ENCODE assay signal across 8 cellular contexts in the genomic region with DNA sequence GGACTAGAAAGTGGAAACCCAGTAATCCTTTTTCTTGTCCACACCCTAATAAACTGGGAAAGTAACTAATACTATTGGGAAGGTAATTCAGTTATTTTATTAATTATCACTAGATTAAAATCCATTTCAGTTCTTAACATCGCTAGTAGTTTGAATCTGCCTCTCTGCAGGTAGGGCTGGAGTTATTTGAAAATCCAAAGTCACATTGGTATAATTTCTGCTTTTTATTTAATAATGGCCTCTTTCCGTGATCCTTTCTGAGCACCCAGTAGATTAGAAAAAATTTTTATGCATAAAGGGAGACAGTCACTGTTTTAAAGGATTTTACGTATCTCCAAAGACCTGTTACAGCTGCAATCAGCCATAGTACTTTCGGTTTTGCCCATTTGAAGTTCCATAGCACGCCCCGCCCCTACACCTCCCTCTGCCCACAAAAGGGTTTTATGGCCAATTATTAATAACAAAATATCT. TPM values are rescaled to one million over a fixed set of nuclear protein-coding genes. Genes with fewer than 3 reads are reported as not detected.
DNase-seq lines count a peak whose midpoint lies in the region; ATAC-seq, FAIRE-seq and TF ChIP-seq lines count a peak whose summit lies in the region.

No MANE protein-coding gene starts in this region.

- peak; percentile 56 for ATAC-seq in GM21825 (IDR thresholded peaks at IDR 0.05; ENCODE audit: unreplicated experiment)
- ATAC-seq in T-cell (replicated peaks in 1 of 4): peak; percentile 41 to 60 (median 46)
- peak; percentile 68 for ATAC-seq in body of pancreas

- H3K9me3 ChIP-seq in body of pancreas (no peaks in the 10 kb centered on the region), iPS-18c (ENCODE audit: control insufficient read depth, insufficient read depth, low read length) (no peaks in the 10 kb centered on the region), small intestine (ENCODE audit: control insufficient read depth, low read depth) (no peaks in the 10 kb centered on the region)

- H3K4me3 Mint-ChIP-seq in T-cell: peak overlapping the region; percentile 87 to 98 (median 98)

- H3K27ac ChIP-seq in body of pancreas: peak overlapping the region; percentile 75 to 92 (median 81)
- H3K27ac ChIP-seq in small intestine (ENCODE audit: low read depth in 1 of 2, low read length in 1 of 2): peak overlapping the region; percentile 83 to 99

- TF ChIP-seq CTCF in GM10266 (IDR thresholded peaks at IDR 0.05; ENCODE audit: control insufficient read depth, insufficient read depth, low read depth, missing control alignments): no peak
- TF ChIP-seq CTCF in body of pancreas (IDR thresholded peaks at IDR 0.05): no peak

- H3K4me1 ChIP-seq in body of pancreas: peaks cover 24% of the 10 kb centered on the region
- H3K4me1 ChIP-seq in small intestine (ENCODE audit: control insufficient read depth in 2 of 2, insufficient read depth in 1 of 2, low read depth in 1 of 2, low read length in 1 of 2): no peaks in the 10 kb centered on the region

- H3K27ac Mint-ChIP-seq in T-cell: peak overlapping the region; percentile 98

- CTCF ChIA-PET in T-cell (lab: Charles Lee): interaction anchor here in 1 of 2 donors (1.0 to 1.3 kb wide), 2 partner anchors 45 to 392 kb away, joined by 3 to 4 read pairs; a partner anchor contains a TSS

- H3K9me3 Mint-ChIP-seq in T-cell: no peaks in the 10 kb centered on the region

- POLR2A ChIA-PET in T-cell (lab: Charles Lee): interaction anchor here (0.5 to 1.5 kb wide), 11 partner anchors 10 to 205 kb away, joined by 3 to 8 read pairs (median 3); a partner anchor contains a TSS

- no peak for TF ChIP-seq POLR2A in body of pancreas (IDR thresholded peaks at IDR 0.05)

- FAIRE-seq in small intestine (lab: Jason Lieb, UNC): no peak

- 0 to 1% methylated on average over 6 of the region's 6 CpGs for WGBS in body of pancreas, 2 donors
- 0 to 1% (median 1%) methylated on average over 6 of the region's 6 CpGs for WGBS in small intestine, 3 donors

- DNase-seq in GM10266 (ENCODE audit: extremely low spot score): peak; percentile 39
- peak; percentile 68 for DNase-seq in KBM-7
- DNase-seq in T-cell: peak; percentile 4 to 63 (median 39)
- DNase-seq in body of pancreas: peak; percentile 57 to 75 (median 63)
- peak; percentile 77 for DNase-seq in small intestine
- DNase-seq in NCI-H524 treated with DMSO at 0.1 percent for 48 hours (lab: John Stamatoyannopoulos, UW): no peak

- peaks cover 43 to 52% (median 43%) of the 10 kb centered on the region in 3 donors for H3K4me1 Mint-ChIP-seq in T-cell

- H3K4me3 ChIP-seq in body of pancreas (peak overlapping the region in 1 of 2 donors; percentile 91), iPS-18c (ENCODE audit: insufficient read depth, low read depth, low read length) (peak overlapping the region; percentile 90), small intestine (ENCODE audit: low read depth in 1 of 2, low read length in 2 of 2) (peak overlapping the region in 1 of 2 donors; percentile 95)

- H3K27me3 ChIP-seq in body of pancreas: no peaks in the 10 kb centered on the region
- H3K27me3 ChIP-seq in small intestine (ENCODE audit: control insufficient read depth in 2 of 2, insufficient read depth in 2 of 2, low read length in 2 of 2): no peaks in the 10 kb centered on the region

- peaks cover 25% of the 10 kb centered on the region for H3K36me3 Mint-ChIP-seq in T-cell

- intact Hi-C loops in body of pancreas (cut with DNase I): no loop called here

- H3K36me3 ChIP-seq in body of pancreas (replicated peaks in 1 of 2; ENCODE audit: insufficient read depth in 1 of 2, low read depth in 2 of 2) (peaks cover 0 to 3% of the 10 kb centered on the region in 2 donors), small intestine (ENCODE audit: control insufficient read depth in 2 of 2, insufficient read depth in 2 of 2, low read length in 2 of 2) (peaks cover 4% of the 10 kb centered on the region in 2 donors)

- H3K27me3 Mint-ChIP-seq in T-cell: no peaks in the 10 kb centered on the region

- in situ Hi-C loops in KBM-7 (cut with MboI; ENCODE audit: low pct_unique_long_range_greater_than_20kb, low sequenced_read_pairs): loop anchor here (25.0 kb wide), 1 partner anchor 387 kb away; a partner anchor contains a TSS

RNA-seq across cellular contexts. Expression of a gene that starts 0.6 kb away (rescaled TPM):
- 10 to 100 TPM; 65.1 to 80.8 (median 78.1) TPM for total RNA-seq in T-cell
- total RNA-seq in body of pancreas: 10 to 100 TPM; 46.1 to 62.5 TPM
- polyA plus RNA-seq in small intestine: 10 to 100 TPM; 66.3 to 97.5 (median 82.1) TPM

RNA-seq across cellular contexts. Expression of a gene that starts 20.0 kb away (rescaled TPM):
- 100 to 1,000 TPM; 107 to 137 (median 115) TPM for total RNA-seq in T-cell
- 10 to 100 TPM; 71.3 to 73.5 TPM for total RNA-seq in body of pancreas
- polyA plus RNA-seq in small intestine: 100 to 1,000 TPM; 149 to 194 (median 161) TPM
